ENCODE assay signal across 13 cellular contexts in genomic region chr12:75961878-75962277, GRCh38.
DNase-seq lines count a peak whose midpoint lies in the region; ATAC-seq and TF ChIP-seq lines count a peak whose summit lies in the region.
"Had no signal": no experiment of that assay in that cellular context is flagged by ENCODE, and none has a peak within 500 bp of the region (broad histone marks: within the 10 kb centered on the region; RNA-seq: fewer than 3 reads in every experiment).

No MANE protein-coding gene starts in this region.

- no peak overlapping the region for H2BK15ac ChIP-seq in neuronal stem cell (ENCODE audit: low read length)

- H3K79me1 ChIP-seq in neuronal stem cell (ENCODE audit: low read depth, low read length), result no peaks in the 10 kb centered on the region

- H2BK120ac ChIP-seq in neuronal stem cell (ENCODE audit: low read depth, low read length), result no peak overlapping the region

- no peak overlapping the region for H3K4ac ChIP-seq in neuronal stem cell (ENCODE audit: low read length)

- no peak overlapping the region for H2AK5ac ChIP-seq in neuronal stem cell (ENCODE audit: low read depth, low read length)

- H3K9me3 ChIP-seq in HCT116 (ENCODE audit: control insufficient read depth in 1 of 2, insufficient read depth in 1 of 2, low read depth in 1 of 2, low read length in 2 of 2) (no peaks in the 10 kb centered on the region), Panc1 (ENCODE audit: control insufficient read depth, insufficient read depth, low read depth, low read length) (peaks cover 2% of the 10 kb centered on the region; the same call in 1 of the 2 replicates), esophagus (ENCODE audit: control insufficient read depth in 2 of 2, insufficient read depth in 1 of 2, low read depth in 1 of 2, low read length in 1 of 2) (no peaks in the 10 kb centered on the region), neuronal stem cell (replicated peaks in 1 of 2; ENCODE audit: control insufficient read depth in 2 of 2, insufficient read depth in 1 of 2, low read depth in 1 of 2, low read length in 2 of 2) (no peaks in the 10 kb centered on the region)
- no peaks in the 10 kb centered on the region for H3K9me3 ChIP-seq in CD8-positive, alpha-beta memory T cell (ENCODE audit: low read length)

- no peak overlapping the region for H3K14ac ChIP-seq in neuronal stem cell (ENCODE audit: low read length)

- in situ Hi-C loops in Panc1 (cut with HindIII; ENCODE audit: low pct_unique_long_range_greater_than_20kb, low sequenced_read_pairs), result no loop called here

- ATAC-seq in HCT116 (no peak), Panc1 (no peak)

- peak overlapping the region; percentile 84 for H3K27ac ChIP-seq in HCT116 (ENCODE audit: low read depth, low read length)
- H3K27ac ChIP-seq in Panc1 (ENCODE audit: low read length), result peak overlapping the region; percentile 99
- H3K27ac ChIP-seq in esophagus (ENCODE audit: low read depth in 2 of 2, low read length in 1 of 2), result peak overlapping the region; percentile 58 to 66
- H3K27ac ChIP-seq in neuronal stem cell (replicated peaks; ENCODE audit: low read length), result no peak overlapping the region
- no peak overlapping the region for H3K27ac ChIP-seq in CD8-positive, alpha-beta memory T cell (ENCODE audit: low read depth, low read length)

- H3K36me3 ChIP-seq in HCT116 (ENCODE audit: control insufficient read depth in 1 of 2, insufficient read depth in 2 of 2, low read length in 2 of 2), result no peaks in the 10 kb centered on the region
- no peaks in the 10 kb centered on the region for H3K36me3 ChIP-seq in Panc1 (ENCODE audit: control insufficient read depth, insufficient read depth, low read length)
- no peaks in the 10 kb centered on the region for H3K36me3 ChIP-seq in esophagus (ENCODE audit: control insufficient read depth in 2 of 2, insufficient read depth in 2 of 2, low read length in 1 of 2)
- no peaks in the 10 kb centered on the region for H3K36me3 ChIP-seq in neuronal stem cell (replicated peaks in 1 of 2; ENCODE audit: control insufficient read depth in 2 of 2, insufficient read depth in 2 of 2, low read length in 2 of 2)
- no peaks in the 10 kb centered on the region for H3K36me3 ChIP-seq in CD8-positive, alpha-beta memory T cell (ENCODE audit: insufficient read depth, low read length)

- TF ChIP-seq RAD21 in HCT116 (IDR thresholded peaks at IDR 0.05; ENCODE audit: low read depth), result no peak

- TF ChIP-seq CTCF in HCT116 (IDR thresholded peaks at IDR 0.05 in 2 of 3, conservative IDR thresholded peaks at IDR 0.05 in 1 of 3; ENCODE audit: borderline replicate concordance in 1 of 3, insufficient read depth in 1 of 3, low read depth in 2 of 3, low read length in 2 of 3) (no peak), Panc1 (IDR thresholded peaks at IDR 0.05) (no peak), nephron progenitor cell (IDR thresholded peaks at IDR 0.05) (no peak)

- RAD21 ChIA-PET in HCT116 (lab: Charles Lee; ENCODE audit: low non-redundant PET in 1 of 2, low total read pairs in 2 of 2, uncharacterized antibody in 2 of 2, unreplicated experiment in 2 of 2), result no interaction called here

- H3K36me3 Mint-ChIP-seq in nephron progenitor cell (ENCODE audit: low read depth), result no peaks in the 10 kb centered on the region
- no peaks in the 10 kb centered on the region for H3K36me3 Mint-ChIP-seq in CD8-positive, alpha-beta memory T cell

- no peak for TF ChIP-seq POLR2A in HCT116 (IDR thresholded peaks at IDR 0.05; ENCODE audit: borderline replicate concordance, extremely low read depth, insufficient read depth, insufficient read length)

- H3K79me2 ChIP-seq in HCT116 (ENCODE audit: insufficient read depth, low read length), result no peaks in the 10 kb centered on the region

- H3K23ac ChIP-seq in neuronal stem cell (ENCODE audit: low read depth, low read length, poor library complexity), result no peak overlapping the region

- H3K4me3 ChIP-seq in HCT116 (replicated peaks in 1 of 2; ENCODE audit: low read depth in 1 of 2, low read length in 2 of 2) (no peak overlapping the region), Panc1 (ENCODE audit: low read depth in 2 of 2, low read length in 2 of 2) (no peak overlapping the region), esophagus (ENCODE audit: low read depth in 1 of 2, low read length in 2 of 2) (no peak overlapping the region), neuronal stem cell (ENCODE audit: low read length in 2 of 2) (peak overlapping the region in 1 of 2 donors; percentile 46)
- H3K4me3 ChIP-seq in CD8-positive, alpha-beta memory T cell (ENCODE audit: low read length), result no peak overlapping the region

- no peak overlapping the region for H2AFZ ChIP-seq in HCT116 (ENCODE audit: low read depth, low read length, poor library complexity, severe bottlenecking)
- H2AFZ ChIP-seq in neuronal stem cell (ENCODE audit: low read length), result no peak overlapping the region

- H4K8ac ChIP-seq in neuronal stem cell (ENCODE audit: low read depth, low read length), result no peak overlapping the region

- intact Hi-C loops in HCT116 (cut with micrococcal nuclease), result no loop called here
- intact Hi-C loops in Panc1 (cut with micrococcal nuclease; ENCODE audit: unreplicated experiment), result no loop called here

- H3K9me3 Mint-ChIP-seq in nephron progenitor cell, result no peaks in the 10 kb centered on the region
- H3K9me3 Mint-ChIP-seq in CD8-positive, alpha-beta memory T cell, result no peaks in the 10 kb centered on the region
- H3K9me3 Mint-ChIP-seq: CD4-positive, alpha-beta T cell had no signal

- H3K18ac ChIP-seq in neuronal stem cell (ENCODE audit: low read length), result peak overlapping the region; percentile 15

- 73 to 79% methylated on average over 4 of the region's 4 CpGs for WGBS in esophagus, 2 donors
- no CpG with 5 or more reads among the region's 4 CpGs for WGBS in neuronal stem cell (ENCODE audit: extremely low coverage in 2 of 2, insufficient read length in 2 of 2, insufficient replicate concordance in 1 of 2), 2 donors

- no peak overlapping the region for H2BK12ac ChIP-seq in neuronal stem cell (ENCODE audit: low read length)

- BruUV-seq in HCT116 (replicated peaks; lab: Mats Ljungman, UMichigan) (no TSS peak), Panc1 (replicated peaks; lab: Mats Ljungman, UMichigan) (no TSS peak)

- no peaks in the 10 kb centered on the region for H3K27me3 ChIP-seq in HCT116 (ENCODE audit: insufficient read depth, low read length)
- H3K27me3 ChIP-seq in Panc1 (ENCODE audit: control insufficient read depth, insufficient read depth, low read length), result no peaks in the 10 kb centered on the region
- H3K27me3 ChIP-seq in esophagus (ENCODE audit: control insufficient read depth in 1 of 2, insufficient read depth in 2 of 2, low read length in 2 of 2), result no peaks in the 10 kb centered on the region
- H3K27me3 ChIP-seq in neuronal stem cell (ENCODE audit: control insufficient read depth in 3 of 3, insufficient read depth in 3 of 3, low read depth in 1 of 3, low read length in 3 of 3), result no peaks in the 10 kb centered on the region
- no peaks in the 10 kb centered on the region for H3K27me3 ChIP-seq in CD8-positive, alpha-beta memory T cell (ENCODE audit: insufficient read depth, low read length, poor library complexity, severe bottlenecking)

- H3K4me3 Mint-ChIP-seq in nephron progenitor cell, result no peak overlapping the region
- no peak overlapping the region for H3K4me3 Mint-ChIP-seq in CD8-positive, alpha-beta memory T cell
- H3K4me3 Mint-ChIP-seq: B cell; CD4-positive, alpha-beta T cell had no signal

- H3K4me1 ChIP-seq in HCT116 (ENCODE audit: control insufficient read depth in 1 of 2, insufficient read depth in 2 of 2, low read length in 2 of 2) (peaks cover 46 to 78% of the 10 kb centered on the region in 2 experiments), Panc1 (ENCODE audit: control insufficient read depth, insufficient read depth, low read length) (peaks cover 45% of the 10 kb centered on the region), esophagus (ENCODE audit: control insufficient read depth in 2 of 2, insufficient read depth in 2 of 2, low read length in 1 of 2) (peaks cover 4 to 5% of the 10 kb centered on the region in 2 donors), neuronal stem cell (ENCODE audit: control insufficient read depth in 2 of 2, insufficient read depth in 1 of 2, low read depth in 1 of 2, low read length in 2 of 2) (peaks cover 14 to 16% of the 10 kb centered on the region in 2 donors)
- H3K4me1 ChIP-seq in CD8-positive, alpha-beta memory T cell (ENCODE audit: insufficient read depth, low read length), result peaks cover 3% of the 10 kb centered on the region

- no peaks in the 10 kb centered on the region for H4K20me1 ChIP-seq in HCT116 (ENCODE audit: insufficient read depth)

- no peak overlapping the region for H2BK5ac ChIP-seq in neuronal stem cell (ENCODE audit: low read length)

- CTCF ChIA-PET in HCT116 (lab: Charles Lee), result no interaction called here
- CTCF ChIA-PET in Panc1 (lab: Charles Lee), result no interaction called here
- CTCF ChIA-PET in CD8-positive, alpha-beta memory T cell (lab: Charles Lee), result interaction anchor here (0.8 to 1.3 kb wide), 4 partner anchors 13 to 434 kb away, joined by 3 to 5 read pairs (median 3); no protein-coding TSS in a partner anchor

- H3K4me2 ChIP-seq in HCT116 (ENCODE audit: low read length) (peak overlapping the region; percentile 25; the same call in 1 of the 2 replicates), neuronal stem cell (ENCODE audit: insufficient read depth, low read length, poor library complexity, severe bottlenecking) (no peak overlapping the region)

- H3K9ac ChIP-seq in HCT116 (ENCODE audit: low read length) (no peak overlapping the region), neuronal stem cell (ENCODE audit: low read depth, low read length, poor library complexity) (no peak overlapping the region)

- H3K9me2 ChIP-seq in HCT116 (ENCODE audit: insufficient read depth), result no peaks in the 10 kb centered on the region

- H4K91ac ChIP-seq in neuronal stem cell (ENCODE audit: low read depth, low read length, poor library complexity), result peak overlapping the region; percentile 35

- H3K4me1 Mint-ChIP-seq in nephron progenitor cell, result peaks cover 59% of the 10 kb centered on the region
- peaks cover 19 to 34% (median 21%) of the 10 kb centered on the region in 3 donors for H3K4me1 Mint-ChIP-seq in CD8-positive, alpha-beta memory T cell

- no peak overlapping the region for H3K27ac Mint-ChIP-seq in nephron progenitor cell
- H3K27ac Mint-ChIP-seq in CD8-positive, alpha-beta memory T cell, result no peak overlapping the region
- H3K27ac Mint-ChIP-seq: B cell; CD4-positive, alpha-beta T cell had no signal

- peaks cover 8% of the 10 kb centered on the region for H3K27me3 Mint-ChIP-seq in nephron progenitor cell (ENCODE audit: low read depth, poor library complexity)
- peaks cover 0 to 1% of the 10 kb centered on the region in 2 donors for H3K27me3 Mint-ChIP-seq in CD8-positive, alpha-beta memory T cell
- H3K27me3 Mint-ChIP-seq: CD4-positive, alpha-beta T cell had no signal

- DNase-seq in HCT116 (ENCODE audit: low read depth, low spot score) (no peak), Panc1 (ENCODE audit: low read depth, low spot score) (no peak), neuronal stem cell (ENCODE audit: low spot score) (no peak), nephron progenitor cell (no peak), kidney tubule cell (ENCODE audit: low spot score) (no peak)
- DNase-seq in CD8-positive, alpha-beta memory T cell, result no peak
- DNase-seq: C1 segment of cervical spinal cord; CD4-positive, alpha-beta T cell; DMS153; DMS79 treated with DMSO at 0.1 percent for 48 hours; EL had no signal

- POLR2A ChIA-PET in HCT116 (lab: Charles Lee) (interaction anchor here (0.8 to 1.1 kb wide), 2 partner anchors 17 to 238 kb away, joined by 3 to 9 read pairs; no protein-coding TSS in a partner anchor), Panc1 (lab: Charles Lee) (interaction anchor here (0.5 kb wide), 2 partner anchors 27 to 53 kb away, joined by 4 to 5 read pairs; no protein-coding TSS in a partner anchor)
- POLR2A ChIA-PET in CD8-positive, alpha-beta memory T cell (lab: Charles Lee), result no interaction called here

Comparison
In these comparisons a context has a peak if more than half of its experiments do, and no peak if none do; other contexts are left out.
1. H3K27ac ChIP-seq: peak in HCT116 (single experiment), Panc1 (single experiment) and esophagus (2 of 2); none in neuronal stem cell (single experiment) and CD8-positive, alpha-beta memory T cell (single experiment).